Comparison of ENCODE assay signal across 8 cellular contexts in the genomic region with DNA sequence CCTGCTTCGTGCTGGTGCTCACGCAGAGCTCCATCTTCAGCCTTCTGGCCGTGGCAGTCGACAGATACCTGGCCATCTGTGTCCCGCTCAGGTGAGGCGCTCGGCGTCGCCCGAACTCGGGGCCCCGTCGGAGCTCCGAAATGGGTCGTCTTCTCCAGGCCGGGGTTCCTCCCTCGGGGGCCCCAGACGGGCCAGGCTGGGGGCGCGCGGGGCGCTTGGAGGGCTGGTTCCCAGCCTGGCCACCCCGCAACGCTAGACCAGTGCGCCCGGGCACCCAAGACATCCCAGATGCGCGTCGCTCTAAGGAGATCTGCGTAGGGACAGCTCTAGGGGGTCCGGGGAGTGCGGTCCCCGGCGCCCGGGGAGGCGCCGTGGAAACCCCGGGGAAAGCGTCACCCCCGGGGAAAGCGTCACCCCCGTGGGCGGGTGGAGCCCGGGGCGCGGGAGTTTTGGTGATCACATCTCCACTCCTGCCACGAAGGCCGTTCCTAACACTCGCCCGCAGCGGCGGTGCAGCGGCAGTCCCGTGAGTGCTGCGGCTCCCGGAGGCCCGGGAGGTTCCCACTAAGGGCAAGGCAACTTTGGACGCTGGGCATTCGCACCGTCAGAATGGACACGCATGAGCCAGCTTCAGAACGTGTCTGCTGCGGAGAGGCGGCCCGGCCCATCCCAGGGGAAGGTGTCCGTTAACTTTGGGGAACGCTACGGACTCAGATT.
DNase-seq lines count a peak whose midpoint lies in the region; ATAC-seq and TF ChIP-seq lines count a peak whose summit lies in the region.

No MANE protein-coding gene starts in this region.

- H3K36me3 ChIP-seq in iPS-15b (ENCODE audit: control insufficient read depth, insufficient read depth, low read length) = no peaks in the 10 kb centered on the region

- intact Hi-C loops in head of caudate nucleus (cut with DNase I) = no loop called here

- peak; percentile 9 for ATAC-seq in HG03354 (IDR thresholded peaks at IDR 0.05; ENCODE audit: poor library complexity, severe bottlenecking, unreplicated experiment)
- ATAC-seq in HG02798 (IDR thresholded peaks at IDR 0.05; ENCODE audit: poor library complexity, unreplicated experiment) = no peak
- ATAC-seq in GM21390 (IDR thresholded peaks at IDR 0.05; ENCODE audit: unreplicated experiment) = no peak

- CTCF ChIA-PET in activated naive CD4-positive, alpha-beta T cell treated with anti-CD3 and anti-CD28 coated beads, Interleukin-2, amount 10 ng/mL, durations not matched to agents 7 days and 5 days (lab: Charles Lee) = interaction anchor here (0.7 to 2.7 kb wide), 6 partner anchors 13 to 116 kb away, joined by 3 to 19 read pairs (median 4); a partner anchor contains a TSS

- peaks cover 11% of the 10 kb centered on the region for H3K4me1 Mint-ChIP-seq in activated naive CD4-positive, alpha-beta T cell treated with anti-CD3 and anti-CD28 coated beads, Interleukin-2, amount 10 ng/mL, durations not matched to agents 7 days and 5 days

- H3K4me3 ChIP-seq in AG09309 (ENCODE audit: control insufficient read depth, low read depth, low read length) (peak overlapping the region; percentile 68), iPS-15b (ENCODE audit: low read depth, low read length) (peak overlapping the region; percentile 76), skin epidermis (peak overlapping the region; percentile 36 to 62 (median 57))

- H3K9ac ChIP-seq in iPS-15b (ENCODE audit: low read depth, low read length) = peak overlapping the region; percentile 60

- no peaks in the 10 kb centered on the region for H3K36me3 Mint-ChIP-seq in activated naive CD4-positive, alpha-beta T cell treated with anti-CD3 and anti-CD28 coated beads, Interleukin-2, amount 10 ng/mL, durations not matched to agents 7 days and 5 days

- no peak for TF ChIP-seq CTCF in AG09309 (IDR thresholded peaks at IDR 0.05; ENCODE audit: control insufficient read depth, insufficient read depth, low read depth, low read length, missing control alignments)

- H3K27me3 Mint-ChIP-seq in activated naive CD4-positive, alpha-beta T cell treated with anti-CD3 and anti-CD28 coated beads, Interleukin-2, amount 10 ng/mL, durations not matched to agents 7 days and 5 days = peaks cover 74% of the 10 kb centered on the region

- no peaks in the 10 kb centered on the region for H3K9me3 ChIP-seq in iPS-15b (ENCODE audit: control insufficient read depth, insufficient read depth, low read length)

- no peak overlapping the region for H3K27ac Mint-ChIP-seq in activated naive CD4-positive, alpha-beta T cell treated with anti-CD3 and anti-CD28 coated beads, Interleukin-2, amount 10 ng/mL, durations not matched to agents 7 days and 5 days

- peaks cover 7% of the 10 kb centered on the region for H3K4me1 ChIP-seq in iPS-15b (ENCODE audit: control insufficient read depth, insufficient read depth, low read length)

- no peak for DNase-seq in AG09309 (ENCODE audit: low read depth)
- peak; percentile 40 for DNase-seq in activated naive CD4-positive, alpha-beta T cell treated with anti-CD3 and anti-CD28 coated beads, Interleukin-2, amount 10 ng/mL, durations not matched to agents 7 days and 5 days
- no peak for DNase-seq in head of caudate nucleus

- H3K9me3 Mint-ChIP-seq in activated naive CD4-positive, alpha-beta T cell treated with anti-CD3 and anti-CD28 coated beads, Interleukin-2, amount 10 ng/mL, durations not matched to agents 7 days and 5 days = no peaks in the 10 kb centered on the region

- peaks cover 40% of the 10 kb centered on the region for H3K27me3 ChIP-seq in iPS-15b (ENCODE audit: control insufficient read depth, insufficient read depth, low read length)

- peak overlapping the region in 20 of 21 experiments; percentile 16 to 87 (median 75) for H3K27ac ChIP-seq in skin epidermis

- peak overlapping the region; percentile 73 for H3K4me3 Mint-ChIP-seq in activated naive CD4-positive, alpha-beta T cell treated with anti-CD3 and anti-CD28 coated beads, Interleukin-2, amount 10 ng/mL, durations not matched to agents 7 days and 5 days
